7 cellular contexts compared by ENCODE assay signal in the genomic region with DNA sequence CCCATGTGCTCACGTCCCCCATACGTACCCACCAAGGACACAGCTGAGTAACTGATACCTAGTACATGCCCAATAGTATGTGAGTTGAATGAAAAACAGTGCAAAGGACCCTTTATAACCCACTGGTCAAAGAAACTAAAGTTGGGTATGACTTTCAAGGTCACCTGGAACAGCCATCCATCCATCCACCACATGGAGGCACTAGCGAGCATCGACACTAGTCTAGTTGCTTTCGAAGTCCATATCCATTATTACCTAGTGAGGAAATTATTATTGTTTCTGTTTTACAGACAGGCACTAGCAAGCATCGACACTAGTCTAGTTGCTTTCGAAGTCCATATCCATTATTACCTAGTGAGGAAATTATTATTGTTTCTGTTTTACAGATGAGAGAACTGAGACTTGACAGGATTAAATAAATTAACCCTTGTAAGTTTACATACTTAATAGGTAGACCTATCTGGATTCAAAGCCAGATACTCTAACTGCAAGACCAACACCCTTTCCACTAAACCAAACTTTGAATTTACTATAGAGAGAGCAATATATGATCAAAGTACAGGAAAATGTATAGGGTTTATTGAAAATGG.
A peak's percentile ranks its signal among the peaks of the same experiment; 100 is the strongest.
DNase-seq lines count a peak whose midpoint lies in the region; TF ChIP-seq lines count a peak whose summit lies in the region.

No MANE protein-coding gene starts in this region.

- no peak overlapping the region for H3K4me3 ChIP-seq in NB4 (ENCODE audit: low read depth, low read length)

- DNase-seq in H4 (ENCODE audit: low spot score): peak; percentile 35
- peak; percentile 52 for DNase-seq in NB4 (ENCODE audit: low read depth)
- peak; percentile 10 for DNase-seq in activated effector memory CD4-positive, alpha-beta T cell treated with Interleukin-2 at 50 U/mL for 16 hours
- peak; percentile 31 for DNase-seq in iris pigment epithelial cell (ENCODE audit: low read depth)
- peak; percentile 30 for DNase-seq in stimulated activated CD8-positive, alpha-beta memory T cell treated with anti-CD3 and anti-CD28 coated beads, Interleukin-7, amount 100 ng/mL, for 24 hours (ENCODE audit: low read depth)
- no peak for DNase-seq in GF-D8 (lab: John Stamatoyannopoulos, UW)

- TF ChIP-seq POLR2A in NB4 (IDR thresholded peaks at IDR 0.05; ENCODE audit: extremely low read depth, insufficient read length): no peak

- TF ChIP-seq CTCF in GM12874 (IDR thresholded peaks at IDR 0.05; ENCODE audit: insufficient read depth, low read depth, low read length) (peak; percentile 76), NB4 (IDR thresholded peaks at IDR 0.05; ENCODE audit: low read depth, low read length) (peak; percentile 64)
